Comparison of ENCODE assay signal across 1 cellular context in genomic region chr14:73851567-73852382, GRCh38.
TF ChIP-seq lines count a peak whose summit lies in the region.

Gene PTGR2 (plus strand): TSS chr14:73851831. CDS start chr14:73858863, 7,032 bp downstream.

TF ChIP-seq in HEK293, 187 proteins besides CTCF, POLR2A, EP300 and RAD21 (continued from another document and continues in another):
- TF ChIP-seq ZNF600 (tag by site-specific recombination; IDR thresholded peaks at IDR 0.05) (peak; percentile 54; the same call in 1 of the 2 replicates), ZNF560 (tag by site-specific recombination; IDR thresholded peaks at IDR 0.05; ENCODE audit: borderline replicate concordance) (no peak), KLF9 (tag by site-specific recombination; IDR thresholded peaks at IDR 0.05; ENCODE audit: low read depth) (0 out of 2 replicates have a peak, but pooled peaks have one; percentile 11), KLF16 (tag by site-specific recombination; IDR thresholded peaks at IDR 0.05) (peak; percentile 55; the same call in 1 of the 2 replicates), ZBTB48 (tag by site-specific recombination; IDR thresholded peaks at IDR 0.05) (peak; percentile 96), ZBTB10 (tag by site-specific recombination; IDR thresholded peaks at IDR 0.05) (peak; percentile 37), MZF1 (tag by site-specific recombination; IDR thresholded peaks at IDR 0.05; ENCODE audit: borderline replicate concordance) (no peak), ZBTB8A (tag by site-specific recombination; IDR thresholded peaks at IDR 0.05) (peak; percentile 10; the same call in 1 of the 2 replicates), ZNF521 (tag by site-specific recombination; IDR thresholded peaks at IDR 0.05) (no peak), ZNF518A (tag by site-specific recombination; conservative IDR thresholded peaks at IDR 0.05; ENCODE audit: low read depth) (0 out of 2 replicates have a peak, but pooled peaks have one; percentile 7), SP3 (tag by site-specific recombination; IDR thresholded peaks at IDR 0.05) (peak; percentile 66), SP2 (tag by site-specific recombination; IDR thresholded peaks at IDR 0.05) (peak; percentile 87), SALL2 (tag by site-specific recombination; IDR thresholded peaks at IDR 0.05; ENCODE audit: borderline replicate concordance) (no peak), ZNF394 (tag by site-specific recombination; IDR thresholded peaks at IDR 0.05; ENCODE audit: borderline replicate concordance) (peak; percentile 51; the same call in 1 of the 2 replicates), ZBTB20 (tag by site-specific recombination; IDR thresholded peaks at IDR 0.05) (peak; percentile 4; the same call in 1 of the 2 replicates), GLI2 (tag by site-specific recombination; IDR thresholded peaks at IDR 0.05; ENCODE audit: borderline replicate concordance, low read depth) (no peak), PRDM1 (tag by site-specific recombination; IDR thresholded peaks at IDR 0.05) (peak; percentile 35; the same call in 1 of the 2 replicates), ZEB2 (tag by site-specific recombination; IDR thresholded peaks at IDR 0.05) (0 out of 2 replicates have a peak, but pooled peaks have one; percentile 20), GLIS1 (tag by site-specific recombination; IDR thresholded peaks at IDR 0.05) (peak; percentile 31; the same call in 1 of the 2 replicates), SP7 (tag by site-specific recombination; IDR thresholded peaks at IDR 0.05) (peak; percentile 34), ZBTB11 (tag by site-specific recombination; conservative IDR thresholded peaks at IDR 0.05; ENCODE audit: low read depth) (peak; percentile 38; the same call in 1 of the 2 replicates), ZNF184 (tag by site-specific recombination; IDR thresholded peaks at IDR 0.05) (no peak), ZNF138 (tag by site-specific recombination; IDR thresholded peaks at IDR 0.05; ENCODE audit: borderline replicate concordance) (no peak)
- TF ChIP-seq, protein P1, sequence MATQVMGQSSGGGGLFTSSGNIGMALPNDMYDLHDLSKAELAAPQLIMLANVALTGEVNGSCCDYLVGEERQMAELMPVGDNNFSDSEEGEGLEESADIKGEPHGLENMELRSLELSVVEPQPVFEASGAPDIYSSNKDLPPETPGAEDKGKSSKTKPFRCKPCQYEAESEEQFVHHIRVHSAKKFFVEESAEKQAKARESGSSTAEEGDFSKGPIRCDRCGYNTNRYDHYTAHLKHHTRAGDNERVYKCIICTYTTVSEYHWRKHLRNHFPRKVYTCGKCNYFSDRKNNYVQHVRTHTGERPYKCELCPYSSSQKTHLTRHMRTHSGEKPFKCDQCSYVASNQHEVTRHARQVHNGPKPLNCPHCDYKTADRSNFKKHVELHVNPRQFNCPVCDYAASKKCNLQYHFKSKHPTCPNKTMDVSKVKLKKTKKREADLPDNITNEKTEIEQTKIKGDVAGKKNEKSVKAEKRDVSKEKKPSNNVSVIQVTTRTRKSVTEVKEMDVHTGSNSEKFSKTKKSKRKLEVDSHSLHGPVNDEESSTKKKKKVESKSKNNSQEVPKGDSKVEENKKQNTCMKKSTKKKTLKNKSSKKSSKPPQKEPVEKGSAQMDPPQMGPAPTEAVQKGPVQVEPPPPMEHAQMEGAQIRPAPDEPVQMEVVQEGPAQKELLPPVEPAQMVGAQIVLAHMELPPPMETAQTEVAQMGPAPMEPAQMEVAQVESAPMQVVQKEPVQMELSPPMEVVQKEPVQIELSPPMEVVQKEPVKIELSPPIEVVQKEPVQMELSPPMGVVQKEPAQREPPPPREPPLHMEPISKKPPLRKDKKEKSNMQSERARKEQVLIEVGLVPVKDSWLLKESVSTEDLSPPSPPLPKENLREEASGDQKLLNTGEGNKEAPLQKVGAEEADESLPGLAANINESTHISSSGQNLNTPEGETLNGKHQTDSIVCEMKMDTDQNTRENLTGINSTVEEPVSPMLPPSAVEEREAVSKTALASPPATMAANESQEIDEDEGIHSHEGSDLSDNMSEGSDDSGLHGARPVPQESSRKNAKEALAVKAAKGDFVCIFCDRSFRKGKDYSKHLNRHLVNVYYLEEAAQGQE (tag by site-specific recombination; IDR thresholded peaks at IDR 0.05), result peak; percentile 36; the same call in 1 of the 2 replicates
- TF ChIP-seq, protein P2, sequence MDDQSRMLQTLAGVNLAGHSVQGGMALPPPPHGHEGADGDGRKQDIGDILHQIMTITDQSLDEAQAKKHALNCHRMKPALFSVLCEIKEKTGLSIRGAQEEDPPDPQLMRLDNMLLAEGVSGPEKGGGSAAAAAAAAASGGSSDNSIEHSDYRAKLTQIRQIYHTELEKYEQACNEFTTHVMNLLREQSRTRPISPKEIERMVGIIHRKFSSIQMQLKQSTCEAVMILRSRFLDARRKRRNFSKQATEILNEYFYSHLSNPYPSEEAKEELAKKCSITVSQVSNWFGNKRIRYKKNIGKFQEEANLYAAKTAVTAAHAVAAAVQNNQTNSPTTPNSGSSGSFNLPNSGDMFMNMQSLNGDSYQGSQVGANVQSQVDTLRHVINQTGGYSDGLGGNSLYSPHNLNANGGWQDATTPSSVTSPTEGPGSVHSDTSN (CRISPR knock-in tag; IDR thresholded peaks at IDR 0.05), result peak; percentile 57; the same call in 1 of the 2 replicates
- TF ChIP-seq, protein P3, sequence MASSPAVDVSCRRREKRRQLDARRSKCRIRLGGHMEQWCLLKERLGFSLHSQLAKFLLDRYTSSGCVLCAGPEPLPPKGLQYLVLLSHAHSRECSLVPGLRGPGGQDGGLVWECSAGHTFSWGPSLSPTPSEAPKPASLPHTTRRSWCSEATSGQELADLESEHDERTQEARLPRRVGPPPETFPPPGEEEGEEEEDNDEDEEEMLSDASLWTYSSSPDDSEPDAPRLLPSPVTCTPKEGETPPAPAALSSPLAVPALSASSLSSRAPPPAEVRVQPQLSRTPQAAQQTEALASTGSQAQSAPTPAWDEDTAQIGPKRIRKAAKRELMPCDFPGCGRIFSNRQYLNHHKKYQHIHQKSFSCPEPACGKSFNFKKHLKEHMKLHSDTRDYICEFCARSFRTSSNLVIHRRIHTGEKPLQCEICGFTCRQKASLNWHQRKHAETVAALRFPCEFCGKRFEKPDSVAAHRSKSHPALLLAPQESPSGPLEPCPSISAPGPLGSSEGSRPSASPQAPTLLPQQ (tag by site-specific recombination; IDR thresholded peaks at IDR 0.05), result 0 out of 2 replicates have a peak, but pooled peaks have one; percentile 18
- TF ChIP-seq, protein P4, sequence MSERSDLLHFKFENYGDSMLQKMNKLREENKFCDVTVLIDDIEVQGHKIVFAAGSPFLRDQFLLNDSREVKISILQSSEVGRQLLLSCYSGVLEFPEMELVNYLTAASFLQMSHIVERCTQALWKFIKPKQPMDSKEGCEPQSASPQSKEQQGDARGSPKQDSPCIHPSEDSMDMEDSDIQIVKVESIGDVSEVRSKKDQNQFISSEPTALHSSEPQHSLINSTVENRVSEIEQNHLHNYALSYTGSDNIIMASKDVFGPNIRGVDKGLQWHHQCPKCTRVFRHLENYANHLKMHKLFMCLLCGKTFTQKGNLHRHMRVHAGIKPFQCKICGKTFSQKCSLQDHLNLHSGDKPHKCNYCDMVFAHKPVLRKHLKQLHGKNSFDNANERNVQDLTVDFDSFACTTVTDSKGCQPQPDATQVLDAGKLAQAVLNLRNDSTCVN (tag by site-specific recombination; optimal IDR thresholded peaks at IDR 0.05), result peak; percentile 74
- TF ChIP-seq, protein P5, sequence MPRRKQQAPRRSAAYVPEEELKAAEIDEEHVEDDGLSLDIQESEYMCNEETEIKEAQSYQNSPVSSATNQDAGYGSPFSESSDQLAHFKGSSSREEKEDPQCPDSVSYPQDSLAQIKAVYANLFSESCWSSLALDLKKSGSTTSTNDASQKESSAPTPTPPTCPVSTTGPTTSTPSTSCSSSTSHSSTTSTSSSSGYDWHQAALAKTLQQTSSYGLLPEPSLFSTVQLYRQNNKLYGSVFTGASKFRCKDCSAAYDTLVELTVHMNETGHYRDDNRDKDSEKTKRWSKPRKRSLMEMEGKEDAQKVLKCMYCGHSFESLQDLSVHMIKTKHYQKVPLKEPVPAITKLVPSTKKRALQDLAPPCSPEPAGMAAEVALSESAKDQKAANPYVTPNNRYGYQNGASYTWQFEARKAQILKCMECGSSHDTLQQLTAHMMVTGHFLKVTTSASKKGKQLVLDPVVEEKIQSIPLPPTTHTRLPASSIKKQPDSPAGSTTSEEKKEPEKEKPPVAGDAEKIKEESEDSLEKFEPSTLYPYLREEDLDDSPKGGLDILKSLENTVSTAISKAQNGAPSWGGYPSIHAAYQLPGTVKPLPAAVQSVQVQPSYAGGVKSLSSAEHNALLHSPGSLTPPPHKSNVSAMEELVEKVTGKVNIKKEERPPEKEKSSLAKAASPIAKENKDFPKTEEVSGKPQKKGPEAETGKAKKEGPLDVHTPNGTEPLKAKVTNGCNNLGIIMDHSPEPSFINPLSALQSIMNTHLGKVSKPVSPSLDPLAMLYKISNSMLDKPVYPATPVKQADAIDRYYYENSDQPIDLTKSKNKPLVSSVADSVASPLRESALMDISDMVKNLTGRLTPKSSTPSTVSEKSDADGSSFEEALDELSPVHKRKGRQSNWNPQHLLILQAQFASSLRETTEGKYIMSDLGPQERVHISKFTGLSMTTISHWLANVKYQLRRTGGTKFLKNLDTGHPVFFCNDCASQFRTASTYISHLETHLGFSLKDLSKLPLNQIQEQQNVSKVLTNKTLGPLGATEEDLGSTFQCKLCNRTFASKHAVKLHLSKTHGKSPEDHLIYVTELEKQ (tag by site-specific recombination; IDR thresholded peaks at IDR 0.05; ENCODE audit: borderline replicate concordance), result no peak
